Comparison of ENCODE assay signal across 22 cellular contexts in genomic region chr2:221752781-221753180, GRCh38.
DNase-seq lines count a peak whose midpoint lies in the region; ATAC-seq and TF ChIP-seq lines count a peak whose summit lies in the region.
"Had no signal": no experiment of that assay in that cellular context is flagged by ENCODE, and none has a peak within 500 bp of the region (broad histone marks: within the 10 kb centered on the region; RNA-seq: fewer than 3 reads in every experiment).

No MANE protein-coding gene starts in this region.

- H3K27me3 Mint-ChIP-seq in activated T-helper 17 cell treated with anti-CD3 and anti-CD28 coated beads, Interleukin-2, amount 50 U/mL, for 72 hours = no peaks in the 10 kb centered on the region
- H3K27me3 Mint-ChIP-seq in stimulated activated naive B cell treated with anti-CD40 and anti-IgM and Interleukin-4, amounts not matched to agents 10 μg/mL and 1 μg/mL and 100 μg/mL, for 72 hours = no peaks in the 10 kb centered on the region
- H3K27me3 Mint-ChIP-seq: CD4-positive, alpha-beta T cell; CD8-positive, alpha-beta memory T cell had no signal

- peaks cover 3% of the 10 kb centered on the region for H3K9me3 Mint-ChIP-seq in activated T-helper 17 cell treated with anti-CD3 and anti-CD28 coated beads, Interleukin-2, amount 50 U/mL, for 72 hours
- H3K9me3 Mint-ChIP-seq in stimulated activated naive B cell treated with anti-CD40 and anti-IgM and Interleukin-4, amounts not matched to agents 10 μg/mL and 1 μg/mL and 100 μg/mL, for 72 hours = peaks cover 0 to 7% of the 10 kb centered on the region in 2 donors
- H3K9me3 Mint-ChIP-seq: CD8-positive, alpha-beta memory T cell; GM23338; H9 had no signal

- H3K4me3 Mint-ChIP-seq in activated T-helper 17 cell treated with anti-CD3 and anti-CD28 coated beads, Interleukin-2, amount 50 U/mL, for 72 hours = no peak overlapping the region
- H3K4me3 Mint-ChIP-seq in stimulated activated naive B cell treated with anti-CD40 and anti-IgM and Interleukin-4, amounts not matched to agents 10 μg/mL and 1 μg/mL and 100 μg/mL, for 72 hours = no peak overlapping the region
- H3K4me3 Mint-ChIP-seq: CD14-positive monocyte; CD4-positive, alpha-beta T cell; CD8-positive, alpha-beta memory T cell; GM23338; H9 had no signal

- no peaks in the 10 kb centered on the region for H3K9me3 ChIP-seq in MG63
- H3K9me3 ChIP-seq: A549, BE2C had no signal

- ATAC-seq in activated T-helper 17 cell treated with anti-CD3 and anti-CD28 coated beads, Interleukin-2, amount 50 U/mL, for 72 hours (replicated peaks) = peak; percentile 72
- ATAC-seq in GM18505 (IDR thresholded peaks at IDR 0.05; ENCODE audit: unreplicated experiment) = no peak
- ATAC-seq in stimulated activated naive B cell treated with anti-CD40 and anti-IgM and Interleukin-4, amounts not matched to agents 10 μg/mL and 1 μg/mL and 100 μg/mL, for 72 hours (replicated peaks) = no peak
- ATAC-seq: A549, GM23338, HCT116 had no signal

- no peaks in the 10 kb centered on the region for H3K27me3 ChIP-seq in MG63
- H3K27me3 ChIP-seq: BE2C; BLaER1 treated with 17β-estradiol and CSF1 and Interleukin-3, amounts not matched to agents 10 nM and 100 nM had no signal

- no peaks in the 10 kb centered on the region for H3K36me3 ChIP-seq in MG63
- H3K36me3 ChIP-seq: BE2C; BLaER1 treated with 17β-estradiol and CSF1 and Interleukin-3, amounts not matched to agents 10 nM and 100 nM had no signal

- DNase-seq in HT1080 (ENCODE audit: low read depth) = peak; percentile 29
- DNase-seq in epithelial cell of esophagus (ENCODE audit: low read depth) = peak; percentile 17
- peak; percentile 11 for DNase-seq in fibroblast of the aortic adventitia (ENCODE audit: low read depth)
- DNase-seq in stimulated activated naive B cell treated with anti-CD40 and anti-IgM and Interleukin-4, amounts not matched to agents 10 μg/mL and 1 μg/mL and 100 μg/mL, for 72 hours = no peak
- DNase-seq in MG63 = no peak
- DNase-seq: 8988T; ACHN; AML-193; BE2C; CD4-positive, alpha-beta T cell; CD8-positive, alpha-beta memory T cell; DMS 273 treated with DMSO at 0.1 percent for 48 hours; DMS53; DMS79 treated with DMSO at 0.1 percent for 48 hours; H9 had no signal

- no peaks in the 10 kb centered on the region for H3K36me3 Mint-ChIP-seq in activated T-helper 17 cell treated with anti-CD3 and anti-CD28 coated beads, Interleukin-2, amount 50 U/mL, for 72 hours (ENCODE audit: low read depth)
- H3K36me3 Mint-ChIP-seq in stimulated activated naive B cell treated with anti-CD40 and anti-IgM and Interleukin-4, amounts not matched to agents 10 μg/mL and 1 μg/mL and 100 μg/mL, for 72 hours = no peaks in the 10 kb centered on the region
- H3K36me3 Mint-ChIP-seq: CD14-positive monocyte; CD8-positive, alpha-beta memory T cell had no signal

- no peak for TF ChIP-seq CTCF in epithelial cell of esophagus (IDR thresholded peaks at IDR 0.05; ENCODE audit: insufficient read depth, low read depth, low read length, missing control alignments)
- no peak for TF ChIP-seq CTCF in fibroblast of the aortic adventitia (IDR thresholded peaks at IDR 0.05; ENCODE audit: insufficient read depth, low read length)

- H3K4me3 ChIP-seq in epithelial cell of esophagus (ENCODE audit: low read length) = no peak overlapping the region
- no peak overlapping the region for H3K4me3 ChIP-seq in fibroblast of the aortic adventitia (ENCODE audit: low read depth, low read length)
- no peak overlapping the region for H3K4me3 ChIP-seq in MG63
- H3K4me3 ChIP-seq: A549; BLaER1 treated with 17β-estradiol and CSF1 and Interleukin-3, amounts not matched to agents 10 nM and 100 nM; GM23338 had no signal

- TF ChIP-seq POLR2A in GM18505 (IDR thresholded peaks at IDR 0.05; ENCODE audit: borderline replicate concordance, extremely low read depth, insufficient read depth, insufficient read length) = no peak

- H3K27ac Mint-ChIP-seq in activated T-helper 17 cell treated with anti-CD3 and anti-CD28 coated beads, Interleukin-2, amount 50 U/mL, for 72 hours = no peak overlapping the region
- no peak overlapping the region for H3K27ac Mint-ChIP-seq in stimulated activated naive B cell treated with anti-CD40 and anti-IgM and Interleukin-4, amounts not matched to agents 10 μg/mL and 1 μg/mL and 100 μg/mL, for 72 hours
- H3K27ac Mint-ChIP-seq: CD14-positive monocyte; CD4-positive, alpha-beta T cell; CD8-positive, alpha-beta memory T cell; GM23338; H9 had no signal

- H3K4me1 Mint-ChIP-seq in activated T-helper 17 cell treated with anti-CD3 and anti-CD28 coated beads, Interleukin-2, amount 50 U/mL, for 72 hours = no peaks in the 10 kb centered on the region
- H3K4me1 Mint-ChIP-seq in stimulated activated naive B cell treated with anti-CD40 and anti-IgM and Interleukin-4, amounts not matched to agents 10 μg/mL and 1 μg/mL and 100 μg/mL, for 72 hours = no peaks in the 10 kb centered on the region
- H3K4me1 Mint-ChIP-seq: CD14-positive monocyte; CD8-positive, alpha-beta memory T cell; GM23338 had no signal

Comparison
In these comparisons a context has a peak if more than half of its experiments do, and no peak if none do; other contexts are left out.
1. DNase-seq: peak in HT1080 (single experiment), epithelial cell of esophagus (single experiment) and fibroblast of the aortic adventitia (single experiment); none in stimulated activated naive B cell treated with anti-CD40 and anti-IgM and Interleukin-4, amounts not matched to agents 10 μg/mL and 1 μg/mL and 100 μg/mL, for 72 hours (single experiment) and MG63 (single experiment).